Comparison of ENCODE assay signal across 13 cellular contexts in genomic region chr3:124519844-124520243, GRCh38.
DNase-seq lines count a peak whose midpoint lies in the region; ATAC-seq and TF ChIP-seq lines count a peak whose summit lies in the region.
"Had no signal": no experiment of that assay in that cellular context is flagged by ENCODE, and none has a peak within 500 bp of the region (broad histone marks: within the 10 kb centered on the region; RNA-seq: fewer than 3 reads in every experiment).

No MANE protein-coding gene starts in this region.

- H3K4me3 ChIP-seq in esophagus squamous epithelium, result no peak overlapping the region
- H3K4me3 ChIP-seq: GM23248 had no signal

- WGBS in esophagus squamous epithelium, 2 donors, result 87 to 89% methylated on average over 3 of the region's 3 CpGs

- DNase-seq in DMS53 (lab: John Stamatoyannopoulos, UW), result peak; percentile 28
- no peak for DNase-seq in DMS53 treated with DMSO at 0.1 percent for 48 hours (lab: John Stamatoyannopoulos, UW; ENCODE audit: unreplicated experiment)
- peak; percentile 46 for DNase-seq in NCI-H748 (lab: John Stamatoyannopoulos, UW; ENCODE audit: unreplicated experiment)
- no peak for DNase-seq in NCI-H748 treated with DMSO at 0.1 percent for 48 hours (lab: John Stamatoyannopoulos, UW)
- peak; percentile 56 for DNase-seq in NCI-H69 (lab: John Stamatoyannopoulos, UW)
- DNase-seq in esophagus squamous epithelium (lab: John Stamatoyannopoulos, UW), result no peak
- DNase-seq: Caco-2; CD8-positive, alpha-beta T cell; GM23248; IMR-90 had no signal

- no peak for TF ChIP-seq POLR2A in esophagus squamous epithelium (IDR thresholded peaks at IDR 0.05)

- intact Hi-C loops in esophagus squamous epithelium (cut with DNase I), result no loop called here

- no peaks in the 10 kb centered on the region for H3K27me3 ChIP-seq in esophagus squamous epithelium

- no peak overlapping the region for H3K27ac ChIP-seq in esophagus squamous epithelium
- H3K27ac ChIP-seq: 22Rv1, GM23248 had no signal

- ATAC-seq in GM18498 (IDR thresholded peaks at IDR 0.05; ENCODE audit: unreplicated experiment), result no peak
- ATAC-seq: CD8-positive, alpha-beta T cell; HCT116 had no signal

- no peaks in the 10 kb centered on the region for H3K36me3 ChIP-seq in esophagus squamous epithelium

- H3K9me3 ChIP-seq in esophagus squamous epithelium, result no peaks in the 10 kb centered on the region
- H3K9me3 ChIP-seq: Caco-2 had no signal

- no peak for TF ChIP-seq CTCF in esophagus squamous epithelium (IDR thresholded peaks at IDR 0.05)

- H3K4me1 ChIP-seq in esophagus squamous epithelium, result no peaks in the 10 kb centered on the region
- H3K4me1 ChIP-seq: Caco-2 had no signal

Comparison
In these comparisons a context has a peak if more than half of its experiments do, and no peak if none do; other contexts are left out.
1. DNase-seq: peak in DMS53 (single experiment), NCI-H748 (single experiment) and NCI-H69 (single experiment); none in DMS53 treated with DMSO at 0.1 percent for 48 hours (single experiment), NCI-H748 treated with DMSO at 0.1 percent for 48 hours (single experiment) and esophagus squamous epithelium (single experiment).